Comparison of ENCODE assay signal across 8 cellular contexts in genomic region chr7:17646181-17646956, GRCh38.
DNase-seq lines count a peak whose midpoint lies in the region; ATAC-seq and TF ChIP-seq lines count a peak whose summit lies in the region.

No MANE protein-coding gene starts in this region.

- 0 out of 2 replicates have a peak, but pooled peaks have one; percentile 16 for TF ChIP-seq CTCF in WERI-Rb-1 (IDR thresholded peaks at IDR 0.05; ENCODE audit: low read depth, low read length)

- H3K9me3 ChIP-seq in WERI-Rb-1 (ENCODE audit: severe bottlenecking) = peaks cover 3% of the 10 kb centered on the region

- H3K27ac ChIP-seq in WERI-Rb-1 = no peak overlapping the region

- peaks cover 0 to 8% (median 0%) of the 10 kb centered on the region in 3 donors for H3K36me3 Mint-ChIP-seq in naive thymus-derived CD8-positive, alpha-beta T cell

- H3K4me3 Mint-ChIP-seq in naive thymus-derived CD8-positive, alpha-beta T cell = no peak overlapping the region

- peak; percentile 38 for DNase-seq in A172 (ENCODE audit: low spot score)
- DNase-seq in H4 (ENCODE audit: low spot score) = peak; percentile 73
- no peak for DNase-seq in WERI-Rb-1
- DNase-seq in iPS-NIHi7 (ENCODE audit: extremely low spot score) = peak; percentile 14
- no peak for DNase-seq in naive thymus-derived CD8-positive, alpha-beta T cell
- DNase-seq in head of caudate nucleus = no peak
- DNase-seq in amygdala (lab: John Stamatoyannopoulos, UW) = no peak

- H3K4me1 Mint-ChIP-seq in naive thymus-derived CD8-positive, alpha-beta T cell = no peaks in the 10 kb centered on the region

- H3K27me3 Mint-ChIP-seq in naive thymus-derived CD8-positive, alpha-beta T cell = peaks cover 3 to 13% (median 7%) of the 10 kb centered on the region in 5 donors

- H3K4me3 ChIP-seq in WERI-Rb-1 (ENCODE audit: low read depth, low read length) = no peak overlapping the region

- H3K9me3 Mint-ChIP-seq in naive thymus-derived CD8-positive, alpha-beta T cell = peaks cover 0 to 12% (median 0%) of the 10 kb centered on the region in 9 donors

- no peaks in the 10 kb centered on the region for H3K36me3 ChIP-seq in WERI-Rb-1

- intact Hi-C loops in head of caudate nucleus (cut with DNase I) = no loop called here

- H3K27me3 ChIP-seq in WERI-Rb-1 (ENCODE audit: insufficient read depth, low read depth, severe bottlenecking) = no peaks in the 10 kb centered on the region

- no peak overlapping the region for H3K27ac Mint-ChIP-seq in naive thymus-derived CD8-positive, alpha-beta T cell

- no peak for ATAC-seq in naive thymus-derived CD8-positive, alpha-beta T cell
- no peak for ATAC-seq in HG02938 (IDR thresholded peaks at IDR 0.05; ENCODE audit: unreplicated experiment)

- POLR2A ChIA-PET in naive thymus-derived CD8-positive, alpha-beta T cell (lab: Charles Lee) = no interaction called here

Comparison
In these comparisons a context has a peak if more than half of its experiments do, and no peak if none do; other contexts are left out.
1. DNase-seq: peak in A172 (single experiment), H4 (single experiment) and iPS-NIHi7 (single experiment); none in WERI-Rb-1 (single experiment), naive thymus-derived CD8-positive, alpha-beta T cell (0 of 10), head of caudate nucleus (0 of 42) and amygdala (0 of 56).